ENCODE assay signal across 17 cellular contexts in the genomic region with DNA sequence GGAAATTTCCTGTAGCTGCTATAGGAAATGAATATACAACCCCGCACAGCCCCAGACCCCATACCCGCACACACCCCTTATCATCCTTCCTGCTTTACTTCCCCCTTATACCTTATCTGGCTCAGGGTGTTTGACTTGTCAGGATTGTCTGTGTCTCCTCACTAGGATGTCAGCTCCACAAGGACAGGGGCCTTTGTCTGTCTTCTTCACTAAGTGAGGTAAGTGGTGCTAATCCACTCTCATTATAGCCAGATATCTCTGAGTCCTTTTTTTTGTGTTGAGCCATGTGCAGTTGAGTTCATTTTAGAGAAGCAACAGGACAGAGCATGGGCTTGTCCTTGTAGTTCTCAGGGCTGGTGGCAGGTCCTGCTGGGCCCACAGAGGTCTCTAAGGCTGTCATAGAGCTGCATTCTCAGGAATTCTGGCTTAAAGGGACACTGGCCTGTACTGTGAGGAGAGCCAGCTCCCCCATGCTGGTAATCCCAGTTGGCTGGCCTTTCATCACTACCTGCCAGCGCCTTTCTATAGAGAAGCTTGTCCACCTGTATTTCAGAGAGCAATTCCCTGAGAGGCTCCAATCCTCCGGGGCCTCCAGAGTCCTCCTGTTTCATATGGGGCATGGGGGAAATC. TPM values are rescaled to one million over a fixed set of nuclear protein-coding genes. Genes with fewer than 3 reads are reported as not detected.
DNase-seq lines count a peak whose midpoint lies in the region; ATAC-seq, FAIRE-seq and TF ChIP-seq lines count a peak whose summit lies in the region.
"Had no signal": no experiment of that assay in that cellular context is flagged by ENCODE, and none has a peak within 500 bp of the region (broad histone marks: within the 10 kb centered on the region; RNA-seq: fewer than 3 reads in every experiment).

No MANE protein-coding gene starts in this region.

- H4K8ac ChIP-seq in H9 (replicated peaks; ENCODE audit: insufficient read length, low read depth, low read length) = no peak overlapping the region

- no peak for FAIRE-seq in GM12891 (lab: Jason Lieb, UNC)
- FAIRE-seq: A549, H54, RCC 7860 had no signal

- H2AK5ac ChIP-seq in H9 (ENCODE audit: insufficient read length, low read length) = no peak overlapping the region

- H3K18ac ChIP-seq in H9 (ENCODE audit: insufficient read length, low read depth, low read length) = no peak overlapping the region

- H3K4me3 ChIP-seq in heart right ventricle (no peak overlapping the region), right atrium auricular region (no peak overlapping the region), stomach (no peak overlapping the region)
- H3K4me3 ChIP-seq: A549 had no signal

- no peak overlapping the region for H2BK120ac ChIP-seq in H9 (ENCODE audit: low read depth, low read length, poor library complexity, severe bottlenecking)

- H3K9me3 ChIP-seq in heart right ventricle (no peaks in the 10 kb centered on the region), H9 (ENCODE audit: control insufficient read depth, low read depth, low read length) (no peaks in the 10 kb centered on the region), right atrium auricular region (no peaks in the 10 kb centered on the region), stomach (no peaks in the 10 kb centered on the region)
- H3K9me3 ChIP-seq: A549 had no signal

- H2BK5ac ChIP-seq in H9 (ENCODE audit: insufficient read length, low read length) = no peak overlapping the region

- intact Hi-C loops in Right ventricle myocardium superior (cut with DNase I) = no loop called here
- intact Hi-C loops in heart right ventricle (cut with DNase I) = loop anchor here in 2 of 10 donors (5.0 to 10.0 kb wide), 2 partner anchors 39 to 113 kb away; no protein-coding TSS in a partner anchor
- intact Hi-C loops in stomach (cut with DNase I; ENCODE audit: low total_unique reads) = no loop called here

- peaks cover 67% of the 10 kb centered on the region for H3K27me3 Mint-ChIP-seq in H9 (ENCODE audit: low read depth)
- H3K27me3 Mint-ChIP-seq: CD4-positive, alpha-beta T cell had no signal

- H3K27me3 ChIP-seq in heart right ventricle (no peaks in the 10 kb centered on the region), H9 (ENCODE audit: insufficient read depth, low read length) (peaks cover 5% of the 10 kb centered on the region; the same call in 1 of the 2 replicates), right atrium auricular region (no peaks in the 10 kb centered on the region), stomach (no peaks in the 10 kb centered on the region)

- no peak overlapping the region for H3K23ac ChIP-seq in H9 (ENCODE audit: insufficient read length, low read depth, low read length)

- no peak overlapping the region for H3K9ac ChIP-seq in H9 (ENCODE audit: extremely low read depth, insufficient read length, low read length)

- WGBS in heart right ventricle, 2 donors = 66 to 69% methylated on average over 4 of the region's 4 CpGs
- WGBS in H9 (ENCODE audit: extremely low coverage, insufficient read length, low lambda C conversion rate) = no CpG with 5 or more reads among the region's 4 CpGs
- 78 to 89% (median 87%) methylated on average over 4 of the region's 4 CpGs for WGBS in stomach, 5 donors

- no peak overlapping the region for H2BK20ac ChIP-seq in H9 (ENCODE audit: low read depth, low read length, poor library complexity, severe bottlenecking)

- H3K9me3 Mint-ChIP-seq in H9 = no peaks in the 10 kb centered on the region
- H3K9me3 Mint-ChIP-seq: CD4-positive, alpha-beta T cell; HFFc6 had no signal

- H3K14ac ChIP-seq in H9 (ENCODE audit: insufficient read depth, low read length) = no peak overlapping the region

- H3K36me3 ChIP-seq in heart right ventricle (no peaks in the 10 kb centered on the region), right atrium auricular region (no peaks in the 10 kb centered on the region), stomach (peaks cover 0 to 8% (median 0%) of the 10 kb centered on the region in 4 donors)

- H3K4me3 Mint-ChIP-seq in H9 = no peak overlapping the region
- H3K4me3 Mint-ChIP-seq: CD4-positive, alpha-beta T cell; HFFc6 had no signal

- no peak overlapping the region for H3K4me2 ChIP-seq in H9 (ENCODE audit: insufficient read depth, insufficient read length, low read length)
- H3K4me2 ChIP-seq: A549 had no signal

- no peaks in the 10 kb centered on the region for H3K79me1 ChIP-seq in H9 (ENCODE audit: insufficient read depth, low read depth, low read length, poor library complexity, severe bottlenecking)

- no peak overlapping the region for H2BK15ac ChIP-seq in H9 (ENCODE audit: low read depth, low read length)

- H4K5ac ChIP-seq in H9 (ENCODE audit: insufficient read length, low read depth, low read length) = no peak overlapping the region

- peak; percentile 13 for ATAC-seq in Right ventricle myocardium superior (ENCODE audit: poor library complexity)
- ATAC-seq in heart right ventricle = no peak

- no peak overlapping the region for H3K4ac ChIP-seq in H9 (ENCODE audit: low read depth, low read length)

- peaks cover 0 to 53% (median 26%) of the 10 kb centered on the region in 9 donors for H3K4me1 ChIP-seq in heart right ventricle
- peaks cover 1% of the 10 kb centered on the region; the same call in 1 of the 2 replicates for H3K4me1 ChIP-seq in H9 (ENCODE audit: insufficient read depth, low read length)
- H3K4me1 ChIP-seq in right atrium auricular region = no peaks in the 10 kb centered on the region
- H3K4me1 ChIP-seq in stomach = no peaks in the 10 kb centered on the region
- H3K4me1 ChIP-seq: A549 had no signal

- TF ChIP-seq POLR2A in stomach (IDR thresholded peaks at IDR 0.05) (no peak), GM12891 (IDR thresholded peaks at IDR 0.05; ENCODE audit: low read depth, low read length) (no peak)

- H3K36me3 Mint-ChIP-seq in H9 (ENCODE audit: insufficient read depth in 1 of 3, low read depth in 3 of 3) = no peaks in the 10 kb centered on the region

- H3K4me1 Mint-ChIP-seq in H9 = peaks cover 23 to 30% of the 10 kb centered on the region in 2 experiments

- H3K79me2 ChIP-seq in H9 (ENCODE audit: insufficient read depth, low read length) = no peaks in the 10 kb centered on the region

- H3K27ac Mint-ChIP-seq in H9 = no peak overlapping the region
- H3K27ac Mint-ChIP-seq: CD4-positive, alpha-beta T cell; HFFc6 had no signal

- no peaks in the 10 kb centered on the region for H4K20me1 ChIP-seq in H9 (ENCODE audit: control insufficient read depth, insufficient read depth, insufficient read length)

- H3K27ac ChIP-seq in heart right ventricle (peak overlapping the region in 4 of 10 donors; percentile 16 to 31 (median 22)), H9 (ENCODE audit: insufficient read length, low read depth, low read length) (no peak overlapping the region), right atrium auricular region (peak overlapping the region in 1 of 2 donors; percentile 17), stomach (no peak overlapping the region)
- H3K27ac ChIP-seq: A549 had no signal

- TF ChIP-seq EP300 in stomach (IDR thresholded peaks at IDR 0.05) = no peak

- TF ChIP-seq CTCF in heart right ventricle (IDR thresholded peaks at IDR 0.05) = no peak
- no peak for TF ChIP-seq CTCF in H9 (conservative IDR thresholded peaks at IDR 0.05)
- no peak for TF ChIP-seq CTCF in right atrium auricular region (IDR thresholded peaks at IDR 0.05)
- TF ChIP-seq CTCF in stomach (IDR thresholded peaks at IDR 0.05) = no peak

- H4K91ac ChIP-seq in H9 (ENCODE audit: insufficient read length, low read depth, low read length) = no peak overlapping the region

- no peak overlapping the region for H2AFZ ChIP-seq in H9 (ENCODE audit: low read length)

- DNase-seq in Right ventricle myocardium superior (no peak), heart right ventricle (no peak), H9 (peak; percentile 7), right atrium auricular region (ENCODE audit: low spot score) (peak; percentile 44), stomach (peak; percentile 3), GM12891 (ENCODE audit: insufficient read length, low spot score) (no peak), GDM1 (lab: John Stamatoyannopoulos, UW) (no peak)
- DNase-seq: CD4-positive, alpha-beta T cell; HFFc6; MV-4-11; NCI-H187; NCI-H774 had no signal

- H3K23me2 ChIP-seq in H9 (ENCODE audit: insufficient read length, low read depth, low read length, poor library complexity, severe bottlenecking) = no peaks in the 10 kb centered on the region

- no peak overlapping the region for H2BK12ac ChIP-seq in H9 (ENCODE audit: insufficient read length, low read depth, low read length)

- H3K56ac ChIP-seq in H9 (ENCODE audit: insufficient read length, low read depth, low read length) = no peak overlapping the region

- H3T11ph ChIP-seq in H9 (ENCODE audit: low read length) = no peak overlapping the region

TF ChIP-seq in GM12891, 5 proteins besides CTCF, POLR2A, EP300 and RAD21:
- TF ChIP-seq POLR2AphosphoS5 (IDR thresholded peaks at IDR 0.05; ENCODE audit: low read depth, low read length) (no peak), SPI1 (IDR thresholded peaks at IDR 0.05; ENCODE audit: low read depth, low read length) (no peak), TAF1 (IDR thresholded peaks at IDR 0.05; ENCODE audit: low read depth, low read length) (no peak), PAX5 (IDR thresholded peaks at IDR 0.05; ENCODE audit: insufficient read depth, low read length, severe bottlenecking) (no peak), POU2F2 (IDR thresholded peaks at IDR 0.05; ENCODE audit: low read depth, low read length) (no peak)

RNA-seq across cellular contexts. Expression of a gene that starts 9.0 kb away (rescaled TPM):
- 13.7 TPM for total RNA-seq in Right ventricle myocardium superior
- total RNA-seq in heart right ventricle = 10 to 100 TPM in 5 of 10 donors, 1 to 10 TPM in 5; 3.8 to 24.3 (median 10.5) TPM
- 1 to 10 TPM in 1 of 2 donors, under 1 TPM in 1; 0.46 to 3.4 TPM for polyA plus RNA-seq in heart right ventricle
- not detected in 2 replicates for total RNA-seq in H9 (2021)
- under 1 TPM; 0.33 to 0.59 TPM for total RNA-seq in right atrium auricular region
- 1 to 10 TPM in 1 of 5 donors, under 1 TPM in 1, not detected in 3; 0.55 to 3.6 TPM for total RNA-seq in stomach
- under 1 TPM; 0.12 to 0.31 (median 0.25) TPM for polyA plus RNA-seq in stomach
- not detected for polyA plus RNA-seq in GM12891 (2012; ENCODE audit: low read depth, missing spikeins)
- total RNA-seq: CD4-positive, alpha-beta T cell; HepG2; OCI-LY7 had no signal
- polyA plus RNA-seq: HepG2 had no signal

Comparison
In these comparisons a context has a peak if more than half of its experiments do, and no peak if none do; other contexts are left out.
1. DNase-seq: peak in H9 (single experiment), right atrium auricular region (single experiment) and stomach (single experiment); none in Right ventricle myocardium superior (single experiment), heart right ventricle (0 of 2), GM12891 (single experiment) and GDM1 (single experiment).